Comparison of ENCODE assay signal across 9 cellular contexts in genomic region chr11:62689421-62690183, GRCh38.
DNase-seq lines count a peak whose midpoint lies in the region; ATAC-seq and TF ChIP-seq lines count a peak whose summit lies in the region.
"Had no signal": no experiment of that assay in that cellular context is flagged by ENCODE, and none has a peak within 500 bp of the region (broad histone marks: within the 10 kb centered on the region; RNA-seq: fewer than 3 reads in every experiment).

LRRN4CL (minus strand) TSS chr11:62689530; CDS start chr11:62688508, 1,022 bp downstream.

- peaks cover 21% of the 10 kb centered on the region for H3K36me3 ChIP-seq in RWPE2 (ENCODE audit: low read depth)

- no peak within 1 kb of the TSS for H3K4me3 ChIP-seq in RWPE2 (ENCODE audit: severe bottlenecking)
- H3K4me3 ChIP-seq in fibroblast of pulmonary artery (replicated peaks; ENCODE audit: low read depth, low read length) = peak within 1 kb of the TSS; percentile 2

- no peaks in the 10 kb centered on the region for H3K27me3 ChIP-seq in RWPE2 (ENCODE audit: insufficient read depth, poor library complexity, severe bottlenecking)

- H3K4me1 ChIP-seq in RWPE2 (ENCODE audit: insufficient read depth, poor library complexity, severe bottlenecking) = no peaks in the 10 kb centered on the region

- no peak within 1 kb of the TSS for H3K27ac ChIP-seq in RWPE2 (ENCODE audit: poor library complexity, severe bottlenecking)

- no peak for TF ChIP-seq CTCF in RWPE2 (IDR thresholded peaks at IDR 0.05; ENCODE audit: poor library complexity, severe bottlenecking)
- no peak for TF ChIP-seq CTCF in fibroblast of pulmonary artery (IDR thresholded peaks at IDR 0.05; ENCODE audit: low read length, missing control alignments)

- H3K9me3 ChIP-seq in RWPE2 (ENCODE audit: severe bottlenecking) = no peaks in the 10 kb centered on the region

- ATAC-seq in RWPE2 (ENCODE audit: low read depth) (peak; percentile 59), HG03175 (IDR thresholded peaks at IDR 0.05; ENCODE audit: unreplicated experiment) (no peak), GM21576 (IDR thresholded peaks at IDR 0.05; ENCODE audit: unreplicated experiment) (no peak)

- DNase-seq in AG08396 (ENCODE audit: low spot score) (peak; percentile 92), RWPE2 (ENCODE audit: low spot score) (no peak), fibroblast of pulmonary artery (ENCODE audit: low read depth) (peak; percentile 83), nucleus accumbens (lab: John Stamatoyannopoulos, UW) (peak in 32 of 56 donors; percentile 7 to 75 (median 38)), NAMALWA (ENCODE audit: low spot score) (no peak), cortex of kidney (lab: John Stamatoyannopoulos, UW) (no peak)
- DNase-seq: activated naive CD4-positive, alpha-beta T cell had no signal

Comparison
In these comparisons a context has a peak if more than half of its experiments do, and no peak if none do; other contexts are left out.
1. DNase-seq: peak in AG08396 (single experiment), fibroblast of pulmonary artery (single experiment) and nucleus accumbens (32 of 56); none in RWPE2 (single experiment), NAMALWA (single experiment) and cortex of kidney (single experiment).